ENCODE assay signal across 11 cellular contexts in genomic region chr10:59736749-59737148, GRCh38. TPM values are rescaled to one million over a fixed set of nuclear protein-coding genes. Genes with fewer than 3 reads are reported as not detected.
"Had no signal": no experiment of that assay in that cellular context is flagged by ENCODE, and none has a peak within 500 bp of the region (broad histone marks: within the 10 kb centered on the region; RNA-seq: fewer than 3 reads in every experiment).

No MANE protein-coding gene starts in this region.

- H3K36me3 ChIP-seq: HAP-1 had no signal

- H3K4me1 ChIP-seq: HAP-1 had no signal

- DNase-seq: GM23248, GOT3, H7, HFFc6 had no signal

- H2AFZ ChIP-seq: GM23248 had no signal

- H3K9me3 ChIP-seq: HAP-1 had no signal

- FAIRE-seq: HepG2 had no signal

- H3K9ac ChIP-seq: GM23248 had no signal

- H3K4me3 ChIP-seq: GM23248, HAP-1 had no signal

- H3K27ac ChIP-seq: GM23248, HL-60 had no signal

- ATAC-seq: HCT116, HepG2 had no signal

RNA-seq across cellular contexts. Expression of gene MRLN, which starts 16.5 kb away (rescaled TPM):
- total RNA-seq: GM23248, H4, H7, HepG2, HFFc6, HT1080 had no signal
- polyA plus RNA-seq: GM23248, HepG2, IgD-negative memory B cell had no signal

RNA-seq across cellular contexts. Expression of gene SLC16A9, which starts 27.1 kb away (rescaled TPM):
- total RNA-seq: GM23248, HFFc6 had no signal
- polyA plus RNA-seq: GM23248, IgD-negative memory B cell had no signal
